In genomic region chr17:66737524-66737923, GRCh38 we compare ENCODE assay signal across 11 cellular contexts.
DNase-seq lines count a peak whose midpoint lies in the region; FAIRE-seq and TF ChIP-seq lines count a peak whose summit lies in the region.
"Had no signal": no experiment of that assay in that cellular context is flagged by ENCODE, and none has a peak within 500 bp of the region (broad histone marks: within the 10 kb centered on the region; RNA-seq: fewer than 3 reads in every experiment).

No MANE protein-coding gene starts in this region.

- peak; percentile 38 for TF ChIP-seq CTCF in fibroblast of the aortic adventitia (IDR thresholded peaks at IDR 0.05; ENCODE audit: insufficient read depth, low read length)

- H3K4me3 ChIP-seq in fibroblast of the aortic adventitia (ENCODE audit: low read depth, low read length) (no peak overlapping the region), small intestine (ENCODE audit: low read depth in 1 of 2, low read length in 2 of 2) (no peak overlapping the region)

- 55 to 88% (median 85%) methylated on average over 12 of the region's 12 CpGs for WGBS in small intestine, 3 donors

- peak; percentile 75 for DNase-seq in AG08395 (ENCODE audit: low spot score)
- peak; percentile 22 for DNase-seq in SHP77 treated with DMSO at 0.1 percent for 48 hours (lab: John Stamatoyannopoulos, UW)
- peak; percentile 83 for DNase-seq in fibroblast of the aortic adventitia (ENCODE audit: low read depth)
- DNase-seq in medulla oblongata (ENCODE audit: extremely low spot score), result peak; percentile 73
- DNase-seq in COLO829 (ENCODE audit: low spot score), result no peak
- DNase-seq in small intestine, result no peak
- DNase-seq in kidney tubule cell (ENCODE audit: low spot score), result no peak
- no peak for DNase-seq in occipital lobe (lab: John Stamatoyannopoulos, UW)
- DNase-seq: activated B cell treated with CpG ODN at 0.5 μM for 24 hours; activated effector memory CD4-positive, alpha-beta T cell treated with Interleukin-2 at 50 U/mL for 16 hours had no signal

- no peaks in the 10 kb centered on the region for H3K27me3 ChIP-seq in small intestine (ENCODE audit: control insufficient read depth in 2 of 2, insufficient read depth in 2 of 2, low read length in 2 of 2)

- no peaks in the 10 kb centered on the region for H3K4me1 ChIP-seq in small intestine (ENCODE audit: control insufficient read depth in 2 of 2, insufficient read depth in 1 of 2, low read depth in 1 of 2, low read length in 1 of 2)

- H3K9me3 ChIP-seq in small intestine (ENCODE audit: control insufficient read depth, low read depth), result no peaks in the 10 kb centered on the region

- H3K27ac ChIP-seq in small intestine (ENCODE audit: low read depth in 1 of 2, low read length in 1 of 2), result no peak overlapping the region

- H3K36me3 ChIP-seq in small intestine (ENCODE audit: control insufficient read depth in 2 of 2, insufficient read depth in 2 of 2, low read length in 2 of 2), result peaks cover 11 to 20% of the 10 kb centered on the region in 2 donors

- FAIRE-seq in small intestine (lab: Jason Lieb, UNC), result no peak
- FAIRE-seq: RCC 7860 had no signal

Comparison
In these comparisons a context has a peak if more than half of its experiments do, and no peak if none do; other contexts are left out.
1. DNase-seq: peak in AG08395 (single experiment), SHP77 treated with DMSO at 0.1 percent for 48 hours (single experiment), fibroblast of the aortic adventitia (single experiment) and medulla oblongata (single experiment); none in COLO829 (single experiment), small intestine (single experiment), kidney tubule cell (single experiment) and occipital lobe (single experiment).